In the genomic region with DNA sequence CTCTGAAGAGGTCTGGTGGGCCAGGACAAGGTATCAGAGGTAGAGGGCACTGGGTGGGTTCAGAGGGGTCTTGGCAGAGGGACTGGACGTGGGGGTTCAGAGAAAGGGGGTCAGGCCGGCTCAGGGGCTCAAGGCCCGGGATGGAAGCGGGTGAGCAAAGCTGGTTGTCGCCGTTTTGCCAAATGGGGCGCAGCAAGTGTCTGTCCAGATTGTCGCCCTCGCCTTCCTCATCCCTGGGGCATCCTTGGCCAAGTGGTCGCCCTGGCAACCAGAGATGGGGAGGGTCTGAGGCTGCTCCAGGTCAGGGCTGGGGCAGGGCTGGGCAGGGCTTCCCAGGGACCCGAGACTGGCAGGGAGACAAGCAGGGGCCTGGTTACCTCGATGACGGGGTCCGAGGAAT, we compare ENCODE assay signal across 25 cellular contexts. TPM values are rescaled to one million over a fixed set of nuclear protein-coding genes. Genes with fewer than 3 reads are reported as not detected.
"Had no signal": no experiment of that assay in that cellular context is flagged by ENCODE, and none has a peak within 500 bp of the region (broad histone marks: within the 10 kb centered on the region; RNA-seq: fewer than 3 reads in every experiment).

No MANE protein-coding gene starts in this region.

- DNase-seq: activated B cell treated with CpG ODN at 0.5 μM for 24 hours; activated CD8-positive, alpha-beta memory T cell treated with anti-CD3 and anti-CD28 coated beads for 24 hours; activated CD8-positive, alpha-beta memory T cell treated with anti-CD3 and anti-CD28 coated beads, Interleukin-2, amount 50 U/mL, for 4 hours; effector memory CD4-positive, alpha-beta T cell; foreskin keratinocyte; kidney; naive thymus-derived CD8-positive, alpha-beta T cell; retina; stimulated activated naive B cell treated with anti-CD40 and anti-IgM and Interleukin-4, amounts not matched to agents 10 μg/mL and 1 μg/mL and 100 μg/mL, for 72 hours; T1000; thyroid gland had no signal

- H3K4me3 ChIP-seq: neural progenitor cell, thyroid gland had no signal

- H3K4me1 Mint-ChIP-seq: brain, neural progenitor cell had no signal

- H3K4me2 ChIP-seq: neural progenitor cell had no signal

- H3K27ac ChIP-seq: foreskin keratinocyte, neural progenitor cell, thyroid gland had no signal

- H3K27me3 Mint-ChIP-seq: activated B cell treated with CpG ODN at 0.5 μM for 24 hours; activated T-cell treated with anti-CD3 and anti-CD28 coated beads, Interleukin-2, amount 50 U/mL, for 24 hours; brain; naive thymus-derived CD8-positive, alpha-beta T cell; stimulated activated naive B cell treated with anti-CD40 and anti-IgM and Interleukin-4, amounts not matched to agents 10 μg/mL and 1 μg/mL and 100 μg/mL, for 72 hours had no signal

- H3K9ac ChIP-seq: neural progenitor cell had no signal

- H3K4me3 Mint-ChIP-seq: activated B cell treated with CpG ODN at 0.5 μM for 24 hours; brain; neural progenitor cell; stimulated activated naive B cell treated with anti-CD40 and anti-IgM and Interleukin-4, amounts not matched to agents 10 μg/mL and 1 μg/mL and 100 μg/mL, for 72 hours had no signal

- H3K27ac Mint-ChIP-seq: activated B cell treated with CpG ODN at 0.5 μM for 24 hours; activated T-helper 2 cell treated with anti-CD3 and anti-CD28 coated beads, Interferon-gamma antibody, Interleukin-2, Interleukin-4, amounts not matched to agents 10 μg/mL and 5 μg/mL and 100 μg/mL, durations not matched to agents 14 hours and 24 hours and 36 hours; brain; neural progenitor cell had no signal

- H3K9me3 ChIP-seq: thyroid gland had no signal

- H3K36me3 ChIP-seq: neural progenitor cell had no signal

- H2AFZ ChIP-seq: neural progenitor cell had no signal

- H3K9me3 Mint-ChIP-seq: activated B cell treated with CpG ODN at 0.5 μM for 24 hours; activated T-cell treated with anti-CD3 and anti-CD28 coated beads, Interleukin-2, amount 50 U/mL, for 24 hours; activated T-helper 2 cell treated with anti-CD3 and anti-CD28 coated beads, Interferon-gamma antibody, Interleukin-2, Interleukin-4, amounts not matched to agents 10 μg/mL and 5 μg/mL and 100 μg/mL, durations not matched to agents 14 hours and 24 hours and 36 hours; brain; naive thymus-derived CD8-positive, alpha-beta T cell; neural progenitor cell; stimulated activated naive B cell treated with anti-CD40 and anti-IgM and Interleukin-4, amounts not matched to agents 10 μg/mL and 1 μg/mL and 100 μg/mL, for 72 hours had no signal

- H3K27me3 ChIP-seq: foreskin keratinocyte, neural progenitor cell, thyroid gland had no signal

- H3K4me1 ChIP-seq: foreskin keratinocyte, neural progenitor cell, thyroid gland had no signal

- FAIRE-seq: kidney had no signal

RNA-seq across cellular contexts. Expression of a gene that starts 10.4 kb away (rescaled TPM):
- total RNA-seq: activated B cell treated with CpG ODN at 0.5 μM for 24 hours; activated T-helper 2 cell treated with anti-CD3 and anti-CD28 coated beads, Interferon-gamma antibody, Interleukin-2, Interleukin-4, amounts not matched to agents 10 μg/mL and 5 μg/mL and 100 μg/mL, durations not matched to agents 14 hours and 24 hours and 36 hours; cardiac septum; dermis blood vessel endothelial cell; foreskin keratinocyte; glomerular endothelial cell; kidney; left lobe of liver; lung microvascular endothelial cell; naive thymus-derived CD8-positive, alpha-beta T cell; osteoblast; posterior vena cava; T-helper 1 cell treated with Interleukin-12 subunit alpha and Interleukin-12 subunit beta and Interleukin-4 antibody, amounts not matched to agents 30 ng/mL and 1 ng/mL, for 36 hours; thyroid gland; ureter had no signal
- polyA plus RNA-seq: esophagus; foreskin keratinocyte; naive thymus-derived CD8-positive, alpha-beta T cell had no signal

RNA-seq across cellular contexts. Expression of a gene that starts 13.3 kb away (rescaled TPM):
- total RNA-seq: activated B cell treated with CpG ODN at 0.5 μM for 24 hours; cardiac septum; dermis blood vessel endothelial cell; foreskin keratinocyte; glomerular endothelial cell; lung microvascular endothelial cell; naive thymus-derived CD8-positive, alpha-beta T cell; osteoblast; posterior vena cava; T-helper 1 cell treated with Interleukin-12 subunit alpha and Interleukin-12 subunit beta and Interleukin-4 antibody, amounts not matched to agents 30 ng/mL and 1 ng/mL, for 36 hours; thyroid gland; ureter had no signal

RNA-seq across cellular contexts. Expression of a gene that starts 45.3 kb away (rescaled TPM):
- total RNA-seq: dermis blood vessel endothelial cell, foreskin keratinocyte, glomerular endothelial cell, lung microvascular endothelial cell, osteoblast had no signal
- polyA plus RNA-seq: foreskin keratinocyte had no signal
